In genomic region chr15:101370330-101371024, GRCh38 we compare ENCODE assay signal across 21 cellular contexts.
"Had no signal": no experiment of that assay in that cellular context is flagged by ENCODE, and none has a peak within 500 bp of the region (broad histone marks: within the 10 kb centered on the region; RNA-seq: fewer than 3 reads in every experiment).

No MANE protein-coding gene starts in this region.

- H3K27ac ChIP-seq: pancreas, sigmoid colon, spleen, suprapubic skin, thoracic aorta, tibial artery, uterus had no signal

- H3K4me3 ChIP-seq: heart left ventricle, left ventricle myocardium inferior, pancreas, sigmoid colon, spleen, suprapubic skin, thoracic aorta, tibial artery, uterus had no signal

- H3K27me3 ChIP-seq: heart left ventricle, pancreas, suprapubic skin, uterus had no signal

- H3K36me3 ChIP-seq: pancreas, sigmoid colon, suprapubic skin, thoracic aorta, tibial artery, uterus had no signal

- ATAC-seq: heart left ventricle; left colon; natural killer cell; pancreas; right cardiac atrium; stimulated activated effector memory CD8-positive, alpha-beta T cell treated with anti-CD3 and anti-CD28 coated beads, Interleukin-12 subunit alpha, Interleukin-12 subunit beta, amount 100 ng/mL, for 72 hours had no signal

- DNase-seq: heart left ventricle; hypothalamus; immature natural killer cell; left colon; left ventricle myocardium inferior; naive B cell; natural killer cell; nephron progenitor cell; nucleus accumbens; right cardiac atrium; sigmoid colon; small intestine; spleen; stimulated activated CD4-positive, alpha-beta T cell treated with anti-CD3 and anti-CD28 coated beads, Interleukin-4, amount 100 ng/mL, for 24 hours; stimulated activated naive CD4-positive, alpha-beta T cell; uterus had no signal

- H3K4me1 ChIP-seq: pancreas, uterus had no signal

- H3K9me3 ChIP-seq: left ventricle myocardium inferior, pancreas, sigmoid colon, suprapubic skin, thoracic aorta, tibial artery, uterus had no signal
